In the genomic region with DNA sequence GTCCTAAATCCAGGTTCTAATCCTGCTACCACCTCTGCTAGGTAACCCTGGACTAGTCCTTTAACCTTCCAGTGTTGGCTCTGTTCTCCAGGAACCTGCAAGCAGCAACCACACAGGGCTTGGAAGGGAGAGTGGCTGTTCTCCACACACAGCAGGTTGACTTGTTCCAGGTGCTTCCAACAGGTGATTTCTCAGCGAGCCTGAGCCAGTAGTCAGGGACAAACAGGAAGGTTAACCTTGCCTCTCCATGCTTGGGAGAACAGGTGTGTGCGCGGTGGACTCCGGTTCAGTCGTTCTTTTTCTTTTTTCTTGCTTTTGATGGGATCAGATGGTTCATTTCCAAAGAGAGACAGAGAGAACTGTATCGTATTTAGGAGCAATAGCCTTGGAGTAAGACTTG, we compare ENCODE assay signal across 10 cellular contexts. TPM values are rescaled to one million over a fixed set of nuclear protein-coding genes. Genes with fewer than 3 reads are reported as not detected.
DNase-seq lines count a peak whose midpoint lies in the region; ATAC-seq and TF ChIP-seq lines count a peak whose summit lies in the region.
"Had no signal": no experiment of that assay in that cellular context is flagged by ENCODE, and none has a peak within 500 bp of the region (broad histone marks: within the 10 kb centered on the region; RNA-seq: fewer than 3 reads in every experiment).

No MANE protein-coding gene starts in this region.

- peak overlapping the region; percentile 88 for H3K4me3 Mint-ChIP-seq in GM23338
- H3K4me3 Mint-ChIP-seq in endothelial cell (ENCODE audit: unreplicated experiment), result peak overlapping the region; percentile 94
- H3K4me3 Mint-ChIP-seq in osteocyte (ENCODE audit: unreplicated experiment), result peak overlapping the region; percentile 68

- no peaks in the 10 kb centered on the region for H3K9me3 Mint-ChIP-seq in GM23338
- no peaks in the 10 kb centered on the region for H3K9me3 Mint-ChIP-seq in endothelial cell (ENCODE audit: unreplicated experiment)
- H3K9me3 Mint-ChIP-seq in osteocyte (ENCODE audit: unreplicated experiment), result no peaks in the 10 kb centered on the region
- H3K9me3 Mint-ChIP-seq: T-helper 1 cell treated with Interleukin-12 subunit alpha and Interleukin-12 subunit beta and Interleukin-4 antibody, amounts not matched to agents 30 μg/mL and 1 μg/mL, for 36 hours had no signal

- ATAC-seq in GM23338 (peak; percentile 6), GM19397 (IDR thresholded peaks at IDR 0.05; ENCODE audit: unreplicated experiment) (no peak)

- peak overlapping the region; percentile 94; the same call in 1 of the 2 replicates for H2AFZ ChIP-seq in GM23338

- H4K20me1 ChIP-seq in GM23338 (replicated peaks; ENCODE audit: insufficient read depth), result 0 out of 2 replicates have a peak, but pooled peaks cover 2% of the 10 kb centered on the region

- H3K27ac ChIP-seq in GM23338 (ENCODE audit: low read depth) (no peak overlapping the region), spleen (no peak overlapping the region)
- H3K27ac ChIP-seq: brain microvascular endothelial cell had no signal

- peaks cover 32% of the 10 kb centered on the region for H3K27me3 ChIP-seq in GM23338 (ENCODE audit: insufficient read depth)
- H3K27me3 ChIP-seq in spleen (replicated peaks in 1 of 7), result peaks cover 0 to 58% (median 20%) of the 10 kb centered on the region in 7 donors
- H3K27me3 ChIP-seq: brain microvascular endothelial cell had no signal

- H3K4me1 ChIP-seq in GM23338 (ENCODE audit: insufficient read depth) (peaks cover 13% of the 10 kb centered on the region), spleen (peaks cover 0 to 39% (median 29%) of the 10 kb centered on the region in 6 donors)

- no peak overlapping the region for H3K27ac Mint-ChIP-seq in GM23338
- no peak overlapping the region for H3K27ac Mint-ChIP-seq in endothelial cell (ENCODE audit: unreplicated experiment)
- H3K27ac Mint-ChIP-seq in osteocyte (ENCODE audit: unreplicated experiment), result no peak overlapping the region
- H3K27ac Mint-ChIP-seq: T-helper 1 cell treated with Interleukin-12 subunit alpha and Interleukin-12 subunit beta and Interleukin-4 antibody, amounts not matched to agents 30 μg/mL and 1 μg/mL, for 36 hours had no signal

- H3K36me3 Mint-ChIP-seq in GM23338 (ENCODE audit: low read depth) (peaks cover 8% of the 10 kb centered on the region), endothelial cell (ENCODE audit: low read depth, unreplicated experiment) (peaks cover 4% of the 10 kb centered on the region), osteocyte (ENCODE audit: unreplicated experiment) (no peaks in the 10 kb centered on the region)

- peaks cover 22% of the 10 kb centered on the region for H3K79me2 ChIP-seq in GM23338 (replicated peaks; ENCODE audit: insufficient read depth)

- peaks cover 27% of the 10 kb centered on the region for H3K4me1 Mint-ChIP-seq in GM23338
- H3K4me1 Mint-ChIP-seq in endothelial cell (ENCODE audit: unreplicated experiment), result peaks cover 31% of the 10 kb centered on the region
- peaks cover 18% of the 10 kb centered on the region for H3K4me1 Mint-ChIP-seq in osteocyte (ENCODE audit: unreplicated experiment)

- no peaks in the 10 kb centered on the region for H3K9me2 ChIP-seq in GM23338 (ENCODE audit: insufficient read depth)

- H3K36me3 ChIP-seq in GM23338 (ENCODE audit: insufficient read depth) (no peaks in the 10 kb centered on the region), spleen (no peaks in the 10 kb centered on the region)
- H3K36me3 ChIP-seq: brain microvascular endothelial cell had no signal

- TF ChIP-seq CTCF in GM23338 (conservative IDR thresholded peaks at IDR 0.05; ENCODE audit: low read depth in 2 of 2), result no peak
- TF ChIP-seq CTCF in endothelial cell (IDR thresholded peaks at IDR 0.05; ENCODE audit: unreplicated experiment), result no peak
- TF ChIP-seq CTCF in osteocyte (IDR thresholded peaks at IDR 0.05), result no peak
- TF ChIP-seq CTCF in spleen (IDR thresholded peaks at IDR 0.05 in 8 of 11, conservative IDR thresholded peaks at IDR 0.05 in 3 of 11), result no peak

- H3K9me3 ChIP-seq in spleen, result no peaks in the 10 kb centered on the region

- intact Hi-C loops in spleen (cut with DNase I; ENCODE audit: low total_unique reads), result no loop called here

- 50 to 56% (median 51%) methylated on average over 6 of the region's 6 CpGs for WGBS in spleen, 5 donors

- peak overlapping the region; percentile 84 for H3K4me2 ChIP-seq in GM23338

- peaks cover 26% of the 10 kb centered on the region for H3K27me3 Mint-ChIP-seq in GM23338 (ENCODE audit: insufficient read depth, low read depth, poor library complexity)
- H3K27me3 Mint-ChIP-seq in endothelial cell (ENCODE audit: unreplicated experiment), result peaks cover 18% of the 10 kb centered on the region
- H3K27me3 Mint-ChIP-seq in osteocyte (ENCODE audit: unreplicated experiment), result peaks cover 22% of the 10 kb centered on the region

- peak overlapping the region; percentile 63 for H3K4me3 ChIP-seq in GM23338
- peak overlapping the region in 3 of 8 donors; percentile 67 to 84 (median 71) for H3K4me3 ChIP-seq in spleen
- H3K4me3 ChIP-seq: GM12878 had no signal

- H3F3A ChIP-seq in GM23338 (replicated peaks; ENCODE audit: low read depth), result no peaks in the 10 kb centered on the region

- TF ChIP-seq POLR2A in spleen (IDR thresholded peaks at IDR 0.05), result no peak

- DNase-seq in GM23338 (ENCODE audit: low spot score) (peak; percentile 57), NCI-H526 (lab: John Stamatoyannopoulos, UW) (peak; percentile 18 to 55), endothelial cell (ENCODE audit: low spot score) (no peak), osteocyte (ENCODE audit: extremely low spot score, unreplicated experiment) (no peak), spleen (no peak), NCI-H446 treated with DMSO at 0.1 percent for 48 hours (lab: John Stamatoyannopoulos, UW) (no peak)
- DNase-seq: brain microvascular endothelial cell had no signal

TF ChIP-seq in GM23338, 12 proteins besides CTCF, POLR2A, EP300 and RAD21 (continues in another document):
- TF ChIP-seq, protein P1, sequence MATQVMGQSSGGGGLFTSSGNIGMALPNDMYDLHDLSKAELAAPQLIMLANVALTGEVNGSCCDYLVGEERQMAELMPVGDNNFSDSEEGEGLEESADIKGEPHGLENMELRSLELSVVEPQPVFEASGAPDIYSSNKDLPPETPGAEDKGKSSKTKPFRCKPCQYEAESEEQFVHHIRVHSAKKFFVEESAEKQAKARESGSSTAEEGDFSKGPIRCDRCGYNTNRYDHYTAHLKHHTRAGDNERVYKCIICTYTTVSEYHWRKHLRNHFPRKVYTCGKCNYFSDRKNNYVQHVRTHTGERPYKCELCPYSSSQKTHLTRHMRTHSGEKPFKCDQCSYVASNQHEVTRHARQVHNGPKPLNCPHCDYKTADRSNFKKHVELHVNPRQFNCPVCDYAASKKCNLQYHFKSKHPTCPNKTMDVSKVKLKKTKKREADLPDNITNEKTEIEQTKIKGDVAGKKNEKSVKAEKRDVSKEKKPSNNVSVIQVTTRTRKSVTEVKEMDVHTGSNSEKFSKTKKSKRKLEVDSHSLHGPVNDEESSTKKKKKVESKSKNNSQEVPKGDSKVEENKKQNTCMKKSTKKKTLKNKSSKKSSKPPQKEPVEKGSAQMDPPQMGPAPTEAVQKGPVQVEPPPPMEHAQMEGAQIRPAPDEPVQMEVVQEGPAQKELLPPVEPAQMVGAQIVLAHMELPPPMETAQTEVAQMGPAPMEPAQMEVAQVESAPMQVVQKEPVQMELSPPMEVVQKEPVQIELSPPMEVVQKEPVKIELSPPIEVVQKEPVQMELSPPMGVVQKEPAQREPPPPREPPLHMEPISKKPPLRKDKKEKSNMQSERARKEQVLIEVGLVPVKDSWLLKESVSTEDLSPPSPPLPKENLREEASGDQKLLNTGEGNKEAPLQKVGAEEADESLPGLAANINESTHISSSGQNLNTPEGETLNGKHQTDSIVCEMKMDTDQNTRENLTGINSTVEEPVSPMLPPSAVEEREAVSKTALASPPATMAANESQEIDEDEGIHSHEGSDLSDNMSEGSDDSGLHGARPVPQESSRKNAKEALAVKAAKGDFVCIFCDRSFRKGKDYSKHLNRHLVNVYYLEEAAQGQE (IDR thresholded peaks at IDR 0.05; ENCODE audit: unreplicated experiment), result no peak
- TF ChIP-seq CREB1 (CRISPR knock-in tag; IDR thresholded peaks at IDR 0.05; ENCODE audit: low read depth) (no peak), EZH2 (IDR thresholded peaks at IDR 0.05; ENCODE audit: low read depth, unreplicated experiment) (no peak), EZH2phosphoT487 (IDR thresholded peaks at IDR 0.05; ENCODE audit: unreplicated experiment) (no peak), STAT1 (IDR thresholded peaks at IDR 0.05; ENCODE audit: unreplicated experiment) (no peak), NANOG (IDR thresholded peaks at IDR 0.05; ENCODE audit: borderline replicate concordance) (no peak), JUNB (IDR thresholded peaks at IDR 0.05; ENCODE audit: unreplicated experiment) (no peak)
- TF ChIP-seq, protein P2, sequence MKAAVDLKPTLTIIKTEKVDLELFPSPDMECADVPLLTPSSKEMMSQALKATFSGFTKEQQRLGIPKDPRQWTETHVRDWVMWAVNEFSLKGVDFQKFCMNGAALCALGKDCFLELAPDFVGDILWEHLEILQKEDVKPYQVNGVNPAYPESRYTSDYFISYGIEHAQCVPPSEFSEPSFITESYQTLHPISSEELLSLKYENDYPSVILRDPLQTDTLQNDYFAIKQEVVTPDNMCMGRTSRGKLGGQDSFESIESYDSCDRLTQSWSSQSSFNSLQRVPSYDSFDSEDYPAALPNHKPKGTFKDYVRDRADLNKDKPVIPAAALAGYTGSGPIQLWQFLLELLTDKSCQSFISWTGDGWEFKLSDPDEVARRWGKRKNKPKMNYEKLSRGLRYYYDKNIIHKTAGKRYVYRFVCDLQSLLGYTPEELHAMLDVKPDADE (IDR thresholded peaks at IDR 0.05), result no peak

RNA-seq across cellular contexts. Expression of a gene that starts 0.8 kb away (rescaled TPM):
- total RNA-seq in GM23338 (2014; rRNA removed; shearing (Covaris generic)), result 40.7 and 43.7 TPM in 2 replicates
- polyA plus RNA-seq in GM23338 (2016; fragmentation: Nextera tagmentation; extraction: Ambion mirVana), result 10.9 and 12.6 TPM in 2 replicates
- 48.6 TPM for total RNA-seq in endothelial cell (ENCODE audit: unreplicated experiment)
- total RNA-seq in osteocyte, result 5.5 TPM in 2 replicates
- 10 to 100 TPM in 6 of 7 donors, 1 to 10 TPM in 1; 9.5 to 17.3 (median 13.0) TPM for total RNA-seq in spleen
- 1 to 10 TPM; 1.1 to 2.7 (median 1.4) TPM for polyA plus RNA-seq in spleen
- polyA plus RNA-seq: GM12878 had no signal

Comparison
In these comparisons a context has a peak if more than half of its experiments do, and no peak if none do; other contexts are left out.
1. DNase-seq: peak in GM23338 (single experiment) and NCI-H526 (2 of 2); none in endothelial cell (single experiment), osteocyte (single experiment), spleen (single experiment) and NCI-H446 treated with DMSO at 0.1 percent for 48 hours (single experiment).
2. Peak in every context shown above with its lines, with median percentiles within 50 percentile points of each other: H3K4me3 Mint-ChIP-seq.